ENCODE assay signal across 8 cellular contexts in the genomic region with DNA sequence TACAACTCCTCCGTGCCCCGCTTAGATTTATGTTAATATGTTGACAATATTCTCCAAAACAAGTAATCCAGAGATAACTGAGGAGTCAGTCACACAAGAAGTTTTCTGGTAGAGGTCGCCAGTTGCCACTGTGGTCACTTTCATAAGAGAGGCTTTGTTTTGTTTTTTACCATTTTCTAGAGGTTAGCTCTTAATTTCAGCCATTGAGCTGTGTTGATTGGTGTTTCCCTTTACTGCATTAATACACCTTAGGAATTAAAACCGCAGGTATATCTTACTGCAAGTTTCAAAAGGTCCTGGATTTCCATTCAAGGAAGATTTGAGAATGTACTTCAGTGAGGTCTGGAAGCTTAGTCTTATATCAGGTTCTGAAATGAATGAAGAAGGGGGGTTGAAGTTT. TPM values are rescaled to one million over a fixed set of nuclear protein-coding genes. Genes with fewer than 3 reads are reported as not detected.
DNase-seq lines count a peak whose midpoint lies in the region; TF ChIP-seq lines count a peak whose summit lies in the region.

No MANE protein-coding gene starts in this region.

- H3K27ac Mint-ChIP-seq in Calu3 (ENCODE audit: unreplicated experiment): no peak overlapping the region

- H3K79me2 ChIP-seq in Loucy (ENCODE audit: insufficient read depth, low read length): peaks cover 82% of the 10 kb centered on the region

- H3K27ac ChIP-seq in coronary artery (no peak overlapping the region), neutrophil (no peak overlapping the region)

- no peaks in the 10 kb centered on the region for H3K9me3 Mint-ChIP-seq in Calu3 (ENCODE audit: low read depth, unreplicated experiment)

- intact Hi-C loops in Calu3 (cut with micrococcal nuclease; ENCODE audit: unreplicated experiment): loop anchor here (5.0 kb wide), 1 partner anchor 233 kb away; no protein-coding TSS in a partner anchor

- H4K20me1 ChIP-seq in Loucy (ENCODE audit: insufficient read depth, low read length, poor library complexity, severe bottlenecking): peaks cover 30% of the 10 kb centered on the region

- no peaks in the 10 kb centered on the region for H3F3A ChIP-seq in Loucy (ENCODE audit: low read depth)

- H3K4me1 ChIP-seq in Loucy (ENCODE audit: insufficient read depth, low read length, poor library complexity, severe bottlenecking) (peaks cover 15% of the 10 kb centered on the region), neutrophil (ENCODE audit: control insufficient read depth in 1 of 2, insufficient read depth in 1 of 2, low read depth in 1 of 2, low read length in 1 of 2) (peaks cover 31 to 33% of the 10 kb centered on the region in 2 experiments)

- no peak for DNase-seq in Calu3
- no peak for DNase-seq in coronary artery (ENCODE audit: low spot score)
- DNase-seq in NCI-H2171 treated with DMSO at 0.1 percent for 48 hours (lab: John Stamatoyannopoulos, UW): no peak
- DNase-seq in NCI-H2029 treated with DMSO at 0.1 percent for 48 hours (lab: John Stamatoyannopoulos, UW): no peak
- no peak for DNase-seq in effector CD4-positive, alpha-beta T cell
- no peak for DNase-seq in stimulated activated CD4-positive, alpha-beta T cell treated with anti-CD3 and anti-CD28 coated beads, Interleukin-4, amount 100 ng/mL, for 4 hours

- H3K9me3 ChIP-seq in Loucy (ENCODE audit: insufficient read depth, low read depth, low read length) (no peaks in the 10 kb centered on the region), neutrophil (no peaks in the 10 kb centered on the region)

- CTCF ChIA-PET in Calu3 (lab: Charles Lee): interaction anchor here (1.3 kb wide), 1 partner anchor 16 kb away, joined by 7 read pairs; no protein-coding TSS in a partner anchor

- peaks cover 8% of the 10 kb centered on the region for H3K27me3 ChIP-seq in Loucy (ENCODE audit: insufficient read depth, low read length, poor library complexity, severe bottlenecking)
- H3K27me3 ChIP-seq in neutrophil: peaks cover 69% of the 10 kb centered on the region

- H3K4me3 ChIP-seq in Loucy (ENCODE audit: low read length, poor library complexity, severe bottlenecking) (peak overlapping the region; percentile 80), coronary artery (peak overlapping the region; percentile 77), neutrophil (ENCODE audit: low read depth in 1 of 2, low read length in 1 of 2) (peak overlapping the region; percentile 76 to 79)

- H3K36me3 ChIP-seq in Loucy (ENCODE audit: insufficient read depth, low read length) (peaks cover 32% of the 10 kb centered on the region), neutrophil (no peaks in the 10 kb centered on the region)

- TF ChIP-seq CTCF in Calu3 (IDR thresholded peaks at IDR 0.05; ENCODE audit: unreplicated experiment) (no peak), Loucy (conservative IDR thresholded peaks at IDR 0.05; ENCODE audit: low read length) (no peak), coronary artery (IDR thresholded peaks at IDR 0.05) (no peak), neutrophil (IDR thresholded peaks at IDR 0.05) (no peak)

- H2AFZ ChIP-seq in Loucy (ENCODE audit: low read length): no peak overlapping the region

- H3K4me2 ChIP-seq in Loucy (ENCODE audit: low read depth, low read length, poor library complexity, severe bottlenecking): peak overlapping the region; percentile 75

- H3K4me3 Mint-ChIP-seq in Calu3 (ENCODE audit: low read depth, unreplicated experiment): peak overlapping the region; percentile 78

- no TSS peak for BruUV-seq in Calu3 (replicated peaks; lab: Mats Ljungman, UMichigan)

- peaks cover 36% of the 10 kb centered on the region for H3K27me3 Mint-ChIP-seq in Calu3 (ENCODE audit: unreplicated experiment)

- H3K36me3 Mint-ChIP-seq in Calu3 (ENCODE audit: insufficient read depth, unreplicated experiment): peaks cover 54% of the 10 kb centered on the region

- H3K9me2 ChIP-seq in Loucy (replicated peaks; ENCODE audit: low read depth, low read length): no peaks in the 10 kb centered on the region

- peak overlapping the region; percentile 83 for H3K9ac ChIP-seq in Loucy (ENCODE audit: low read depth, low read length, poor library complexity, severe bottlenecking)

- H3K4me1 Mint-ChIP-seq in Calu3 (ENCODE audit: low read depth, unreplicated experiment): peaks cover 24% of the 10 kb centered on the region

RNA-seq across cellular contexts. Expression of a gene that starts 3.5 kb away (rescaled TPM):
- 31.2 and 41.6 TPM in 2 replicates for total RNA-seq in Calu3 (2022)

RNA-seq across cellular contexts. Expression of a gene that starts 8.2 kb away (rescaled TPM):
- total RNA-seq in Calu3 (2022): 28.9 and 39.5 TPM in 2 replicates

RNA-seq across cellular contexts. Expression of a gene that starts 20.9 kb away (rescaled TPM):
- not detected in 2 replicates for total RNA-seq in Calu3 (2022)
